In genomic region chr18:79935499-79935898, GRCh38 we compare ENCODE assay signal across 26 cellular contexts. TPM values are rescaled to one million over a fixed set of nuclear protein-coding genes. Genes with fewer than 3 reads are reported as not detected.
DNase-seq lines count a peak whose midpoint lies in the region; ATAC-seq and TF ChIP-seq lines count a peak whose summit lies in the region.
"Had no signal": no experiment of that assay in that cellular context is flagged by ENCODE, and none has a peak within 500 bp of the region (broad histone marks: within the 10 kb centered on the region; RNA-seq: fewer than 3 reads in every experiment).

No MANE protein-coding gene starts in this region.

- TF ChIP-seq CTCF in glutamatergic neuron (IDR thresholded peaks at IDR 0.05; ENCODE audit: partially characterized antibody, unreplicated experiment) = no peak
- no peak for TF ChIP-seq CTCF in ovary (IDR thresholded peaks at IDR 0.05)

- H3K4me1 ChIP-seq in ovary (ENCODE audit: insufficient read depth) = no peaks in the 10 kb centered on the region
- H3K4me1 ChIP-seq: foreskin keratinocyte, neural progenitor cell had no signal

- intact Hi-C loops in Right ventricle myocardium superior (cut with DNase I) = no loop called here
- intact Hi-C loops in left ventricle myocardium superior (cut with micrococcal nuclease) = no loop called here
- intact Hi-C loops in ovary (cut with DNase I) = no loop called here

- H3K27me3 ChIP-seq in ovary = no peaks in the 10 kb centered on the region
- H3K27me3 ChIP-seq: BLaER1, foreskin keratinocyte, neural progenitor cell, upper lobe of right lung had no signal

- WGBS in ovary, 3 donors = 96 to 100% (median 100%) methylated on average over 3 of the region's 3 CpGs

- TF ChIP-seq POLR2A in ovary (IDR thresholded peaks at IDR 0.05) = no peak

- no peaks in the 10 kb centered on the region for H3K36me3 ChIP-seq in ovary
- H3K36me3 ChIP-seq: neural progenitor cell, upper lobe of right lung had no signal

- peak overlapping the region; percentile 48 for H3K4me3 Mint-ChIP-seq in glutamatergic neuron (ENCODE audit: unreplicated experiment)
- H3K4me3 Mint-ChIP-seq: activated CD4-positive, alpha-beta T cell treated with anti-CD3 and anti-CD28 coated beads, Interleukin-2, amount 10 ng/mL, durations not matched to agents 24 days and 14 days; activated CD8-positive, alpha-beta memory T cell treated with anti-CD3 and anti-CD28 coated beads, Interleukin-2, amount 10 ng/mL, durations not matched to agents 7 days and 5 days; activated naive CD4-positive, alpha-beta T cell treated with anti-CD3 and anti-CD28 coated beads, Interleukin-2, amount 50 U/mL, for 24 hours; activated T-helper 1 cell treated with anti-CD3 and anti-CD28 coated beads, Interleukin-12 subunit alpha, Interleukin-12 subunit beta, Interleukin-2, Interleukin-4 antibody, amounts not matched to agents 30 ng/mL and 10 ng/mL and 1 ng/mL, durations not matched to agents 14 hours and 24 hours and 36 hours; central memory CD8-positive, alpha-beta T cell; neural progenitor cell; T-helper 1 cell treated with Interleukin-12 subunit alpha and Interleukin-12 subunit beta and Interleukin-4 antibody, amounts not matched to agents 30 μg/mL and 1 μg/mL, for 36 hours had no signal

- peaks cover 15% of the 10 kb centered on the region for H3K27me3 Mint-ChIP-seq in glutamatergic neuron (ENCODE audit: unreplicated experiment)
- H3K27me3 Mint-ChIP-seq: activated CD4-positive, alpha-beta T cell treated with anti-CD3 and anti-CD28 coated beads, Interleukin-2, amount 10 ng/mL, durations not matched to agents 24 days and 14 days; activated CD8-positive, alpha-beta memory T cell treated with anti-CD3 and anti-CD28 coated beads, Interleukin-2, amount 10 ng/mL, durations not matched to agents 7 days and 5 days; activated naive CD4-positive, alpha-beta T cell treated with anti-CD3 and anti-CD28 coated beads, Interleukin-2, amount 50 U/mL, for 24 hours; central memory CD8-positive, alpha-beta T cell had no signal

- H3K36me3 Mint-ChIP-seq in glutamatergic neuron (ENCODE audit: unreplicated experiment) = peaks cover 42% of the 10 kb centered on the region

- no peaks in the 10 kb centered on the region for H3K9me3 ChIP-seq in ovary

- H3K27ac ChIP-seq in ovary = no peak overlapping the region
- H3K27ac ChIP-seq: BLaER1, foreskin keratinocyte, neural progenitor cell, psoas muscle, upper lobe of right lung had no signal

- H3K4me1 Mint-ChIP-seq in glutamatergic neuron (ENCODE audit: low read depth, unreplicated experiment) = peaks cover 15% of the 10 kb centered on the region
- H3K4me1 Mint-ChIP-seq: activated CD4-positive, alpha-beta T cell treated with anti-CD3 and anti-CD28 coated beads, Interleukin-2, amount 10 ng/mL, durations not matched to agents 24 days and 14 days; activated CD8-positive, alpha-beta memory T cell treated with anti-CD3 and anti-CD28 coated beads, Interleukin-2, amount 10 ng/mL, durations not matched to agents 7 days and 5 days; neural progenitor cell had no signal

- peak; percentile 13 for DNase-seq in Right ventricle myocardium superior
- DNase-seq in left ventricle myocardium superior = no peak
- peak; percentile 14 for DNase-seq in glutamatergic neuron
- DNase-seq in ovary = peak in 3 of 5 donors; percentile 1 to 19 (median 10)
- DNase-seq in iPS-NIHi7 (ENCODE audit: extremely low spot score) = no peak
- no peak for DNase-seq in UCSD-AML1 (lab: John Stamatoyannopoulos, UW; ENCODE audit: unreplicated experiment)
- DNase-seq in dermis blood vessel endothelial cell = no peak
- DNase-seq: activated CD4-positive, alpha-beta T cell treated with anti-CD3 and anti-CD28 coated beads, Interleukin-2, amount 10 ng/mL, durations not matched to agents 24 days and 14 days; activated CD8-positive, alpha-beta memory T cell treated with anti-CD3 and anti-CD28 coated beads, Interleukin-2, amount 10 ng/mL, durations not matched to agents 7 days and 5 days; effector CD8-positive, alpha-beta T cell; foreskin keratinocyte; Kasumi-1; NCI-H1048; NCI-H1930 had no signal

- no peak for ATAC-seq in Right ventricle myocardium superior (ENCODE audit: poor library complexity)
- no peak for ATAC-seq in left ventricle myocardium superior
- no peak for ATAC-seq in HG03135 (IDR thresholded peaks at IDR 0.05; ENCODE audit: unreplicated experiment)
- ATAC-seq: activated CD8-positive, alpha-beta memory T cell treated with anti-CD3 and anti-CD28 coated beads, Interleukin-2, amount 10 ng/mL, durations not matched to agents 7 days and 5 days; esophagus mucosa; foreskin keratinocyte; GM12878; psoas muscle; upper lobe of right lung had no signal

- H3K4me3 ChIP-seq in ovary = no peak overlapping the region
- H3K4me3 ChIP-seq: BLaER1, GM12878, lung, neural progenitor cell, psoas muscle, upper lobe of right lung had no signal

- TF ChIP-seq EP300 in ovary (IDR thresholded peaks at IDR 0.05) = no peak

- no peak overlapping the region for H3K27ac Mint-ChIP-seq in glutamatergic neuron (ENCODE audit: unreplicated experiment)
- H3K27ac Mint-ChIP-seq: activated CD4-positive, alpha-beta T cell treated with anti-CD3 and anti-CD28 coated beads, Interleukin-2, amount 10 ng/mL, durations not matched to agents 24 days and 14 days; activated CD8-positive, alpha-beta memory T cell treated with anti-CD3 and anti-CD28 coated beads, Interleukin-2, amount 10 ng/mL, durations not matched to agents 7 days and 5 days; activated naive CD4-positive, alpha-beta T cell treated with anti-CD3 and anti-CD28 coated beads, Interleukin-2, amount 50 U/mL, for 24 hours; activated T-helper 1 cell treated with anti-CD3 and anti-CD28 coated beads, Interleukin-12 subunit alpha, Interleukin-12 subunit beta, Interleukin-2, Interleukin-4 antibody, amounts not matched to agents 30 ng/mL and 10 ng/mL and 1 ng/mL, durations not matched to agents 14 hours and 24 hours and 36 hours; neural progenitor cell; T-helper 1 cell treated with Interleukin-12 subunit alpha and Interleukin-12 subunit beta and Interleukin-4 antibody, amounts not matched to agents 30 μg/mL and 1 μg/mL, for 36 hours had no signal

- H3K9me3 Mint-ChIP-seq in glutamatergic neuron (ENCODE audit: unreplicated experiment) = peaks cover 19% of the 10 kb centered on the region

RNA-seq across cellular contexts. Expression of gene SLC66A2, which starts 16.0 kb away (rescaled TPM):
- total RNA-seq in Right ventricle myocardium superior (25.4 TPM), left ventricle myocardium superior (28.9 TPM), glutamatergic neuron (ENCODE audit: unreplicated experiment) (56.6 TPM), ovary (10 to 100 TPM; 16.3 to 31.1 (median 27.0) TPM), dermis blood vessel endothelial cell (54.4 and 65.5 TPM in 2 replicates)
- polyA plus RNA-seq in ovary = 10 to 100 TPM in 1 of 2 donors, 1 to 10 TPM in 1; 2.1 to 27.8 TPM

RNA-seq across cellular contexts. Expression of gene HSBP1L1, which starts 28.9 kb away (rescaled TPM):
- total RNA-seq in Right ventricle myocardium superior (13.8 TPM), left ventricle myocardium superior (14.5 TPM), glutamatergic neuron (ENCODE audit: unreplicated experiment) (not detected), ovary (10 to 100 TPM in 6 of 7 donors, 1 to 10 TPM in 1; 7.6 to 26.2 (median 12.3) TPM), dermis blood vessel endothelial cell (5.2 and 10.9 TPM in 2 replicates)
- 10 to 100 TPM; 11.4 to 15.9 TPM for polyA plus RNA-seq in ovary

RNA-seq across cellular contexts. Expression of gene TXNL4A, which starts 52.9 kb away (rescaled TPM):
- total RNA-seq in Right ventricle myocardium superior (78.2 TPM), left ventricle myocardium superior (91.0 TPM), glutamatergic neuron (ENCODE audit: unreplicated experiment) (104 TPM), ovary (10 to 100 TPM in 6 of 7 donors, 1 to 10 TPM in 1; 9.4 to 57.1 (median 42.3) TPM), dermis blood vessel endothelial cell (56.0 and 74.9 TPM in 2 replicates)
- 10 to 100 TPM; 21.5 to 47.9 TPM for polyA plus RNA-seq in ovary

Comparison
In these comparisons a context has a peak if more than half of its experiments do, and no peak if none do; other contexts are left out.
1. DNase-seq: peak in Right ventricle myocardium superior (single experiment), glutamatergic neuron (single experiment) and ovary (3 of 5); none in left ventricle myocardium superior (single experiment), iPS-NIHi7 (single experiment), UCSD-AML1 (single experiment) and dermis blood vessel endothelial cell (single experiment).